22 cellular contexts compared by ENCODE assay signal in genomic region chr5:44294492-44294891, GRCh38.
DNase-seq lines count a peak whose midpoint lies in the region; ATAC-seq and TF ChIP-seq lines count a peak whose summit lies in the region.
"Had no signal": no experiment of that assay in that cellular context is flagged by ENCODE, and none has a peak within 500 bp of the region (broad histone marks: within the 10 kb centered on the region; RNA-seq: fewer than 3 reads in every experiment).

No MANE protein-coding gene starts in this region.

- intact Hi-C loops in heart left ventricle (cut with DNase I) (no loop called here), psoas muscle (cut with DNase I) (no loop called here)

- TF ChIP-seq POLR2A in heart left ventricle (IDR thresholded peaks at IDR 0.05) = no peak

- H3K4me3 ChIP-seq in heart left ventricle (no peak overlapping the region), psoas muscle (no peak overlapping the region)
- H3K4me3 ChIP-seq: BLaER1 treated with 17β-estradiol and CSF1 and Interleukin-3, amounts not matched to agents 10 nM and 100 nM; pancreas had no signal

- no peaks in the 10 kb centered on the region for H3K36me3 ChIP-seq in heart left ventricle
- no peaks in the 10 kb centered on the region for H3K36me3 ChIP-seq in psoas muscle (ENCODE audit: insufficient read depth in 1 of 2, low read depth in 1 of 2)
- H3K36me3 ChIP-seq: BLaER1 treated with 17β-estradiol and CSF1 and Interleukin-3, amounts not matched to agents 10 nM and 100 nM; pancreas had no signal

- H3K9me3 ChIP-seq in heart left ventricle = peaks cover 0 to 14% (median 8%) of the 10 kb centered on the region in 12 donors
- H3K9me3 ChIP-seq in psoas muscle = no peaks in the 10 kb centered on the region
- H3K9me3 ChIP-seq: pancreas had no signal

- ATAC-seq in heart left ventricle = no peak
- ATAC-seq in psoas muscle = no peak
- ATAC-seq in GM18498 (IDR thresholded peaks at IDR 0.05; ENCODE audit: unreplicated experiment) = no peak
- ATAC-seq: activated T-cell treated with anti-CD3 and anti-CD28 coated beads, Interleukin-2, amount 50 U/mL, for 72 hours; HepG2; pancreas; T-helper 17 cell had no signal

- DNase-seq in AG08395 (ENCODE audit: low spot score) (peak; percentile 7), OCI-M1 (lab: John Stamatoyannopoulos, UW) (peak; percentile 26), heart left ventricle (peak in 4 of 5 donors; percentile 16 to 42 (median 34)), psoas muscle (peak; percentile 36 to 55), GDM1 (lab: John Stamatoyannopoulos, UW) (no peak), ecto neural progenitor cell (ENCODE audit: low spot score) (no peak), NCI-H524 (lab: John Stamatoyannopoulos, UW) (no peak)
- DNase-seq: activated CD4-positive, alpha-beta T cell treated with anti-CD3 and anti-CD28 coated beads for 48 hours; activated naive CD4-positive, alpha-beta T cell treated with anti-CD3 and anti-CD28 coated beads for 36 hours; activated T-cell treated with anti-CD3 and anti-CD28 coated beads, Interleukin-2, amount 50 U/mL, for 72 hours; central memory CD4-positive, alpha-beta T cell; GOT3; kidney glomerular epithelial cell; NCI-H1105 treated with DMSO at 0.1 percent for 48 hours; NCI-H510A; NK-92 treated with Interleukin-12 subunit alpha and Interleukin-12 subunit beta, amount 100 ng/mL, for 24 hours; T-helper 17 cell had no signal

- no peaks in the 10 kb centered on the region for H3K27me3 ChIP-seq in heart left ventricle
- H3K27me3 ChIP-seq in psoas muscle (ENCODE audit: insufficient read depth in 3 of 3, low read length in 2 of 3) = no peaks in the 10 kb centered on the region
- H3K27me3 ChIP-seq: BLaER1 treated with 17β-estradiol and CSF1 and Interleukin-3, amounts not matched to agents 10 nM and 100 nM; pancreas had no signal

- H3K27ac ChIP-seq in heart left ventricle = no peak overlapping the region
- no peak overlapping the region for H3K27ac ChIP-seq in psoas muscle
- H3K27ac ChIP-seq: BLaER1 treated with 17β-estradiol and CSF1 and Interleukin-3, amounts not matched to agents 10 nM and 100 nM; HL-60; pancreas had no signal

- 75 to 88% (median 80%) methylated on average over 2 of the region's 2 CpGs for WGBS in heart left ventricle, 4 donors
- 60 to 76% (median 72%) methylated on average over 2 of the region's 2 CpGs for WGBS in psoas muscle, 3 donors

- TF ChIP-seq CTCF in heart left ventricle (IDR thresholded peaks at IDR 0.05) (no peak), psoas muscle (IDR thresholded peaks at IDR 0.05) (no peak)

- no peaks in the 10 kb centered on the region for H3K4me1 ChIP-seq in heart left ventricle
- no peaks in the 10 kb centered on the region for H3K4me1 ChIP-seq in psoas muscle
- H3K4me1 ChIP-seq: BLaER1 treated with 17β-estradiol and CSF1 and Interleukin-3, amounts not matched to agents 10 nM and 100 nM; pancreas had no signal

Comparison
In these comparisons a context has a peak if more than half of its experiments do, and no peak if none do; other contexts are left out.
1. DNase-seq: peak in AG08395 (single experiment), OCI-M1 (single experiment), heart left ventricle (4 of 5) and psoas muscle (2 of 2); none in GDM1 (single experiment), ecto neural progenitor cell (single experiment) and NCI-H524 (0 of 2).